ENCODE assay signal across 8 cellular contexts in the genomic region with DNA sequence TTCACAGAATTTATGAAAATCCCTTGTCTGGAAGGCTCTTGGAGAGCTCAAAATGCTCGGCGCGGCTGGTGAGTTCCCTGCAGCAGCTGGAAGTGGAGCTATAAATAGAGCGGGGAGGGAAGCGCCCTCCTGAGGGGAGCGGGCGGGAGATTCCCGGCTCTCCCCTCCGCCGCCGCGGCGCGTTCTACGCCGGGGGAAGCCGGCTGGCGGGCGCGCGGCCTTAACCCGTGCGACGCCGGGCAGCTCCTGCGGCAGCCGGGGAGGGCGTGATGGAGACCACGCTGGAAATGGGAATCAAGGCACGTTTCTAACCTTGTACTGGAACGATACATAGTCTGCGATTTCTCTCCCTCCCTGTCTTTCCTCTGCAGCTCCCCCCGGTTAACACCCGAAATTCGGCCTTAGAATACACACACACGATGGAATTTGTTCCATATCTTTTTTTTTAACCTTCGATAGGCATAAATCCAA.
A peak's percentile ranks its signal among the peaks of the same experiment; 100 is the strongest.
DNase-seq lines count a peak whose midpoint lies in the region; ATAC-seq, FAIRE-seq and TF ChIP-seq lines count a peak whose summit lies in the region.

No MANE protein-coding gene starts in this region.

- no peak for TF ChIP-seq POLR2A in H54 (IDR thresholded peaks at IDR 0.05; ENCODE audit: low read depth, low read length)

- no peaks in the 10 kb centered on the region for H3K27me3 ChIP-seq in esophagus (ENCODE audit: control insufficient read depth in 1 of 2, insufficient read depth in 2 of 2, low read length in 2 of 2)

- FAIRE-seq in D721Med (lab: Jason Lieb, UNC) (no peak), H54 (lab: Jason Lieb, UNC) (no peak)

- DNase-seq in D721Med (ENCODE audit: insufficient read length, low spot score) (peak; percentile 27), NCI-H524 treated with DMSO at 0.1 percent for 48 hours (lab: John Stamatoyannopoulos, UW) (peak; percentile 27), mucosa of gallbladder (ENCODE audit: low spot score) (peak; percentile 12), NCI-H1436 treated with DMSO at 0.1 percent for 48 hours (lab: John Stamatoyannopoulos, UW) (no peak), H54 (ENCODE audit: insufficient read length, low spot score) (no peak)

- WGBS in esophagus, 2 donors: 1 to 3% methylated on average over 26 to 37 of the region's 37 CpGs

- no peaks in the 10 kb centered on the region for H3K36me3 ChIP-seq in esophagus (ENCODE audit: control insufficient read depth in 2 of 2, insufficient read depth in 2 of 2, low read length in 1 of 2)

- no peak overlapping the region for H3K27ac ChIP-seq in esophagus (ENCODE audit: low read depth in 2 of 2, low read length in 1 of 2)

- H3K4me1 ChIP-seq in esophagus (ENCODE audit: control insufficient read depth in 2 of 2, insufficient read depth in 2 of 2, low read length in 1 of 2): peaks cover 0 to 3% of the 10 kb centered on the region in 2 donors

- H3K9me3 ChIP-seq in esophagus (ENCODE audit: control insufficient read depth in 2 of 2, insufficient read depth in 1 of 2, low read depth in 1 of 2, low read length in 1 of 2): no peaks in the 10 kb centered on the region

- no peak for ATAC-seq in HG03097 (IDR thresholded peaks at IDR 0.05; ENCODE audit: low FRiP score, unreplicated experiment)
- no peak for ATAC-seq in GM19455 (IDR thresholded peaks at IDR 0.05; ENCODE audit: unreplicated experiment)

- H3K4me3 ChIP-seq in esophagus (ENCODE audit: low read depth in 1 of 2, low read length in 2 of 2): peak overlapping the region; percentile 29 to 34

- TF ChIP-seq CTCF in D721Med (IDR thresholded peaks at IDR 0.05; ENCODE audit: insufficient read depth, missing control alignments): no peak

Comparison
In these comparisons a context has a peak if more than half of its experiments do, and no peak if none do; other contexts are left out.
1. DNase-seq: peak in D721Med (single experiment), NCI-H524 treated with DMSO at 0.1 percent for 48 hours (single experiment) and mucosa of gallbladder (single experiment); none in NCI-H1436 treated with DMSO at 0.1 percent for 48 hours (single experiment) and H54 (single experiment).